In genomic region chr11:66268210-66268952, GRCh38 we compare ENCODE assay signal across 1 cellular context.
A peak's percentile ranks its signal among the peaks of the same experiment; 100 is the strongest.
TF ChIP-seq lines count a peak whose summit lies in the region.

Gene RAB1B, plus strand, starts transcription at chr11:66268639. Its CDS starts 41 bp downstream, at chr11:66268680.

TF ChIP-seq in HepG2, 621 proteins besides CTCF, POLR2A, EP300 and RAD21 (continued from another document and continues in another):
- TF ChIP-seq NFAT5 (CRISPR knock-in tag; IDR thresholded peaks at IDR 0.05) (no peak), SUZ12 (IDR thresholded peaks at IDR 0.05; ENCODE audit: low read depth, low read length) (peak; percentile 80), ZNF318 (CRISPR knock-in tag; IDR thresholded peaks at IDR 0.05) (0 out of 2 replicates have a peak, but pooled peaks have one; percentile 47), FOXC1 (CRISPR knock-in tag; IDR thresholded peaks at IDR 0.05; ENCODE audit: borderline replicate concordance) (peak; percentile 53; the same call in 1 of the 2 replicates), BCL3 (CRISPR knock-in tag; IDR thresholded peaks at IDR 0.05) (peak; percentile 47; the same call in 1 of the 2 replicates), MED1 (CRISPR knock-in tag; IDR thresholded peaks at IDR 0.05) (no peak), ZNF350 (CRISPR knock-in tag; IDR thresholded peaks at IDR 0.05; ENCODE audit: borderline replicate concordance, low read depth) (peak; percentile 25; the same call in 1 of the 2 replicates), ZNF276 (CRISPR knock-in tag; IDR thresholded peaks at IDR 0.05; ENCODE audit: low read depth) (no peak), ATF3 (CRISPR knock-in tag; IDR thresholded peaks at IDR 0.05) (no peak), HCFC1 (IDR thresholded peaks at IDR 0.05; ENCODE audit: low read depth, low read length) (peak; percentile 94), ZNF772 (CRISPR knock-in tag; IDR thresholded peaks at IDR 0.05) (0 out of 2 replicates have a peak, but pooled peaks have one; percentile 74), DMTF1 (CRISPR knock-in tag; IDR thresholded peaks at IDR 0.05) (peak; percentile 86; the same call in 1 of the 2 replicates), TEAD2 (CRISPR knock-in tag; IDR thresholded peaks at IDR 0.05) (no peak), GATA4 (IDR thresholded peaks at IDR 0.05; ENCODE audit: borderline replicate concordance, low read depth) (no peak; the same call in 1 of the 2 replicates), ZNF713 (CRISPR knock-in tag; IDR thresholded peaks at IDR 0.05) (0 out of 2 replicates have a peak, but pooled peaks have one; percentile 18), MTF1 (CRISPR knock-in tag; IDR thresholded peaks at IDR 0.05) (no peak), DNMT1 (CRISPR knock-in tag; IDR thresholded peaks at IDR 0.05) (no peak), ZXDC (CRISPR knock-in tag; IDR thresholded peaks at IDR 0.05) (no peak), ADNP (CRISPR knock-in tag; IDR thresholded peaks at IDR 0.05) (no peak), SOX6 (IDR thresholded peaks at IDR 0.05) (no peak), SOX6 (CRISPR knock-in tag; IDR thresholded peaks at IDR 0.05) (no peak; the same call in 1 of the 2 replicates), NFATC3 (CRISPR knock-in tag; IDR thresholded peaks at IDR 0.05) (peak; percentile 50; the same call in 1 of the 2 replicates), KDM5A (IDR thresholded peaks at IDR 0.05; ENCODE audit: borderline replicate concordance, low read length) (peak; percentile 61; the same call in 1 of the 2 replicates), YEATS4 (CRISPR knock-in tag; IDR thresholded peaks at IDR 0.05; ENCODE audit: borderline replicate concordance) (no peak), ZFY (CRISPR knock-in tag; IDR thresholded peaks at IDR 0.05) (peak; percentile 52), NCOA2 (CRISPR knock-in tag; IDR thresholded peaks at IDR 0.05) (0 out of 2 replicates have a peak, but pooled peaks have one; percentile 12), EED (CRISPR knock-in tag; IDR thresholded peaks at IDR 0.05) (no peak), STAG1 (CRISPR knock-in tag; IDR thresholded peaks at IDR 0.05) (no peak), NFYB (CRISPR knock-in tag; IDR thresholded peaks at IDR 0.05) (0 out of 2 replicates have a peak, but pooled peaks have one; percentile 44), CERS6 (CRISPR knock-in tag; IDR thresholded peaks at IDR 0.05) (no peak), ZNF775 (CRISPR knock-in tag; IDR thresholded peaks at IDR 0.05; ENCODE audit: borderline replicate concordance) (no peak), ZNF616 (CRISPR knock-in tag; IDR thresholded peaks at IDR 0.05; ENCODE audit: low read depth) (peak; percentile 65; the same call in 1 of the 2 replicates), ZNF207 (IDR thresholded peaks at IDR 0.05; ENCODE audit: borderline replicate concordance) (no peak), AKAP8 (CRISPR knock-in tag; IDR thresholded peaks at IDR 0.05) (no peak)
